In the genomic region with DNA sequence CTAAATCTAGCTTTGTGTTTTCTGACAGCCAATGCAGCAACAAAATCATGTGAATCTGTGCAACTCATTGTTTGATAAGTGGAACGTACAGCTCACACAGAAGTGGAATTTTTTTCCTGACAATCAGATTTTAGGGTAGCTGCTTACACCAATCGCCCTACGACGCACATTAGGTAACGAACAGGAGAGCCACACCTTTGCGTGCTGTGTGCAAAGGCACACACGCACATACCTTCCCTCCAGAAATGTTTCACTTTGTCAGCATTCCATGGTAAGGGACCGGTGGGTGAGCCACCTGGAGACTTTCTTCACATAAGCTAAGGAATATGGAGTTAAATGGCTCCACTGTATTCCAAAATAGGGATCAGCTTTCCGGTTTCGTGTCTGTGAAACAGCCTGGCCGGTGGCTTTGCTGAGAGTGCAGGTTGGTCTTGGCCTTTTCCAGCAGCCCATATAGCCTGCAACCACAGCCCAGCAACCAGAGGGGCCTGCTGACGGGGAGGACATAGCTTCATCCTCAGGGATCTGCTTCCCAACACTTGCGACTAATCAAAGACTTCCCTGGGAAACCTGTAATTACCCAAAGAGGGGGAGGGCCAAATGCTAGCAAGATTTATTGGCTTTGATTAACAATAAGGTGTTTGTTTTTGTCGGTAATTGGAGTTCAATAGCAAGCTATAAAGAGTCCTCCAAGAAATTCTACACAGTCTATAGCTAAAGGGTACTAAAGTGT, we compare ENCODE assay signal across 27 cellular contexts.
"Had no signal": no experiment of that assay in that cellular context is flagged by ENCODE, and none has a peak within 500 bp of the region (broad histone marks: within the 10 kb centered on the region; RNA-seq: fewer than 3 reads in every experiment).

No MANE protein-coding gene starts in this region.

- H3K4me3 ChIP-seq: colonic mucosa, esophagus squamous epithelium, heart right ventricle, left lung, ovary, psoas muscle, sigmoid colon, suprapubic skin, vagina had no signal

- DNase-seq: colonic mucosa; dermis blood vessel endothelial cell; effector memory CD4-positive, alpha-beta T cell; erythroblast; esophagus squamous epithelium; foreskin melanocyte; glutamatergic neuron; heart right ventricle; hippocampal formation; left lung; mesenchymal stem cell; naive thymus-derived CD8-positive, alpha-beta T cell; nephron progenitor cell; nucleus accumbens; posterior cingulate gyrus; psoas muscle; sigmoid colon; stimulated activated CD4-positive, alpha-beta T cell treated with anti-CD3 and anti-CD28 coated beads, Interleukin-15, amount 100 ng/mL, for 24 hours; stimulated activated CD4-positive, alpha-beta T cell treated with anti-CD3 and anti-CD28 coated beads, Interleukin-2, amount 100 ng/mL, for 48 hours; stimulated activated naive B cell treated with anti-CD40 and anti-IgM and Interleukin-4, amounts not matched to agents 10 μg/mL and 1 μg/mL and 100 μg/mL, for 72 hours; stimulated activated naive CD8-positive, alpha-beta T cell treated with anti-CD3 and anti-CD28 coated beads, Interleukin-15, amount 100 ng/mL, for 72 hours; trophoblast cell had no signal

- H3K9me3 ChIP-seq: colonic mucosa, esophagus squamous epithelium, heart right ventricle, left lung, ovary, psoas muscle, sigmoid colon, suprapubic skin, vagina had no signal

- H3K27ac Mint-ChIP-seq: mesothelial cell of epicardium; nephron progenitor cell; stimulated activated naive B cell treated with anti-CD40 and anti-IgM and Interleukin-4, amounts not matched to agents 10 μg/mL and 1 μg/mL and 100 μg/mL, for 72 hours; stimulated activated naive CD8-positive, alpha-beta T cell treated with anti-CD3 and anti-CD28 coated beads, Interleukin-15, amount 100 ng/mL, for 72 hours had no signal

- H3K4me3 Mint-ChIP-seq: mesothelial cell of epicardium; naive thymus-derived CD8-positive, alpha-beta T cell; nephron progenitor cell; stimulated activated naive B cell treated with anti-CD40 and anti-IgM and Interleukin-4, amounts not matched to agents 10 μg/mL and 1 μg/mL and 100 μg/mL, for 72 hours; stimulated activated naive CD8-positive, alpha-beta T cell treated with anti-CD3 and anti-CD28 coated beads, Interleukin-15, amount 100 ng/mL, for 72 hours had no signal

- H3K27me3 Mint-ChIP-seq: naive thymus-derived CD8-positive, alpha-beta T cell; stimulated activated naive CD8-positive, alpha-beta T cell treated with anti-CD3 and anti-CD28 coated beads, Interleukin-15, amount 100 ng/mL, for 72 hours had no signal

- H3K36me3 Mint-ChIP-seq: mesothelial cell of epicardium; naive thymus-derived CD8-positive, alpha-beta T cell; stimulated activated naive B cell treated with anti-CD40 and anti-IgM and Interleukin-4, amounts not matched to agents 10 μg/mL and 1 μg/mL and 100 μg/mL, for 72 hours had no signal

- H3K4me1 ChIP-seq: colonic mucosa, heart right ventricle, left lung, psoas muscle had no signal

- H3K27me3 ChIP-seq: colonic mucosa, esophagus squamous epithelium, heart right ventricle, ovary, sigmoid colon, suprapubic skin, vagina had no signal

- ATAC-seq: heart right ventricle; left lung; naive thymus-derived CD8-positive, alpha-beta T cell; psoas muscle; right cardiac atrium; stimulated activated naive B cell treated with anti-CD40 and anti-IgM and Interleukin-4, amounts not matched to agents 10 μg/mL and 1 μg/mL and 100 μg/mL, for 72 hours; stimulated activated naive CD8-positive, alpha-beta T cell treated with anti-CD3 and anti-CD28 coated beads, Interleukin-15, amount 100 ng/mL, for 72 hours had no signal

- H3K4me1 Mint-ChIP-seq: stimulated activated naive B cell treated with anti-CD40 and anti-IgM and Interleukin-4, amounts not matched to agents 10 μg/mL and 1 μg/mL and 100 μg/mL, for 72 hours had no signal

- H3K27ac ChIP-seq: colonic mucosa, esophagus squamous epithelium, heart right ventricle, left lung, ovary, psoas muscle, sigmoid colon, suprapubic skin, vagina had no signal

- H3K36me3 ChIP-seq: colonic mucosa, esophagus squamous epithelium, heart right ventricle, left lung, ovary, sigmoid colon, suprapubic skin, vagina had no signal

- H3K9me3 Mint-ChIP-seq: mesothelial cell of epicardium; naive thymus-derived CD8-positive, alpha-beta T cell; nephron progenitor cell; stimulated activated naive CD8-positive, alpha-beta T cell treated with anti-CD3 and anti-CD28 coated beads, Interleukin-15, amount 100 ng/mL, for 72 hours had no signal
